Comparison of ENCODE assay signal across 12 cellular contexts in genomic region chr12:111440152-111440551, GRCh38. TPM values are rescaled to one million over a fixed set of nuclear protein-coding genes. Genes with fewer than 3 reads are reported as not detected.
DNase-seq lines count a peak whose midpoint lies in the region; ATAC-seq and TF ChIP-seq lines count a peak whose summit lies in the region.
"Had no signal": no experiment of that assay in that cellular context is flagged by ENCODE, and none has a peak within 500 bp of the region (broad histone marks: within the 10 kb centered on the region; RNA-seq: fewer than 3 reads in every experiment).

No MANE protein-coding gene starts in this region.

- TF ChIP-seq CTCF in testis (IDR thresholded peaks at IDR 0.05) = no peak

- H3K27me3 Mint-ChIP-seq in activated CD8-positive, alpha-beta T cell treated with anti-CD3 and anti-CD28 coated beads, Interleukin-2, amount 10 ng/mL, durations not matched to agents 7 days and 5 days (ENCODE audit: low read depth) = no peaks in the 10 kb centered on the region
- peaks cover 22 to 40% (median 26%) of the 10 kb centered on the region in 3 donors for H3K27me3 Mint-ChIP-seq in immature natural killer cell (ENCODE audit: low read depth in 3 of 3)
- H3K27me3 Mint-ChIP-seq: activated CD4-positive, alpha-beta T cell treated with anti-CD3 and anti-CD28 coated beads, Interleukin-2, amount 10 ng/mL, durations not matched to agents 7 days and 5 days had no signal

- POLR2A ChIA-PET in activated CD8-positive, alpha-beta T cell treated with anti-CD3 and anti-CD28 coated beads, Interleukin-2, amount 10 ng/mL, durations not matched to agents 7 days and 5 days (lab: Charles Lee) = interaction anchor here (0.7 to 1.4 kb wide), 2 partner anchors 11 to 28 kb away, joined by 3 to 5 read pairs; no protein-coding TSS in a partner anchor

- no peaks in the 10 kb centered on the region for H3K9me3 Mint-ChIP-seq in activated CD8-positive, alpha-beta T cell treated with anti-CD3 and anti-CD28 coated beads, Interleukin-2, amount 10 ng/mL, durations not matched to agents 7 days and 5 days (ENCODE audit: insufficient read depth)
- H3K9me3 Mint-ChIP-seq in immature natural killer cell = no peaks in the 10 kb centered on the region
- H3K9me3 Mint-ChIP-seq: activated CD4-positive, alpha-beta T cell treated with anti-CD3 and anti-CD28 coated beads, Interleukin-2, amount 10 ng/mL, durations not matched to agents 7 days and 5 days had no signal

- CTCF ChIA-PET in activated CD8-positive, alpha-beta T cell treated with anti-CD3 and anti-CD28 coated beads, Interleukin-2, amount 10 ng/mL, durations not matched to agents 7 days and 5 days (lab: Charles Lee) = interaction anchor here (1.2 to 28.2 kb wide), 2 partner anchors 12 to 36 kb away, joined by 5 to 1088 read pairs; partner anchors contain the start of gene SH2B3

- 59 to 73% methylated on average over 8 of the region's 8 CpGs for WGBS in testis, 2 donors

- no peaks in the 10 kb centered on the region for H3K27me3 ChIP-seq in testis
- H3K27me3 ChIP-seq: ascending aorta had no signal

- H3K4me3 ChIP-seq in testis = no peak overlapping the region
- H3K4me3 ChIP-seq: ascending aorta had no signal

- H3K9me3 ChIP-seq in testis = no peaks in the 10 kb centered on the region
- H3K9me3 ChIP-seq: ascending aorta had no signal

- no peak for TF ChIP-seq POLR2A in testis (IDR thresholded peaks at IDR 0.05)

- H3K4me1 ChIP-seq in testis = peaks cover 15% of the 10 kb centered on the region

- no peak overlapping the region for H3K4me3 Mint-ChIP-seq in activated CD8-positive, alpha-beta T cell treated with anti-CD3 and anti-CD28 coated beads, Interleukin-2, amount 10 ng/mL, durations not matched to agents 7 days and 5 days
- peak overlapping the region; percentile 45 to 72 (median 52) for H3K4me3 Mint-ChIP-seq in immature natural killer cell
- H3K4me3 Mint-ChIP-seq: activated CD4-positive, alpha-beta T cell treated with anti-CD3 and anti-CD28 coated beads, Interleukin-2, amount 10 ng/mL, durations not matched to agents 7 days and 5 days had no signal

- no peak for ATAC-seq in activated CD8-positive, alpha-beta T cell treated with anti-CD3 and anti-CD28 coated beads, Interleukin-2, amount 10 ng/mL, durations not matched to agents 7 days and 5 days
- ATAC-seq in GM19351 (IDR thresholded peaks at IDR 0.05; ENCODE audit: unreplicated experiment) = no peak
- ATAC-seq: HCT116 had no signal

- intact Hi-C loops in testis (cut with DNase I; ENCODE audit: low total_unique reads) = no loop called here

- H3K36me3 Mint-ChIP-seq in activated CD8-positive, alpha-beta T cell treated with anti-CD3 and anti-CD28 coated beads, Interleukin-2, amount 10 ng/mL, durations not matched to agents 7 days and 5 days (ENCODE audit: low read depth) = peaks cover 52% of the 10 kb centered on the region
- peaks cover 4 to 8% (median 5%) of the 10 kb centered on the region in 3 donors for H3K36me3 Mint-ChIP-seq in immature natural killer cell

- H3K27ac Mint-ChIP-seq in activated CD8-positive, alpha-beta T cell treated with anti-CD3 and anti-CD28 coated beads, Interleukin-2, amount 10 ng/mL, durations not matched to agents 7 days and 5 days = peak overlapping the region; percentile 73
- H3K27ac Mint-ChIP-seq in immature natural killer cell = peak overlapping the region; percentile 79 to 99 (median 95)
- H3K27ac Mint-ChIP-seq: activated CD4-positive, alpha-beta T cell treated with anti-CD3 and anti-CD28 coated beads, Interleukin-2, amount 10 ng/mL, durations not matched to agents 7 days and 5 days had no signal

- peak overlapping the region; percentile 44 to 64 for H3K27ac ChIP-seq in testis

- no peaks in the 10 kb centered on the region for H3K36me3 ChIP-seq in testis (ENCODE audit: low read depth, missing control alignments)

- H3K4me1 Mint-ChIP-seq in activated CD8-positive, alpha-beta T cell treated with anti-CD3 and anti-CD28 coated beads, Interleukin-2, amount 10 ng/mL, durations not matched to agents 7 days and 5 days (ENCODE audit: low read depth) = peaks cover 98% of the 10 kb centered on the region
- H3K4me1 Mint-ChIP-seq in immature natural killer cell = peaks cover 98 to 99% of the 10 kb centered on the region in 2 donors

- peak; percentile 49 for DNase-seq in activated effector memory CD4-positive, alpha-beta T cell treated with anti-CD3 and anti-CD28 coated beads, Interleukin-2, amount 50 U/mL, for 16 hours
- no peak for DNase-seq in activated effector memory CD4-positive, alpha-beta T cell treated with Interleukin-2 at 50 U/mL for 16 hours
- no peak for DNase-seq in activated CD8-positive, alpha-beta T cell treated with anti-CD3 and anti-CD28 coated beads, Interleukin-2, amount 10 ng/mL, durations not matched to agents 7 days and 5 days
- DNase-seq in immature natural killer cell (no peak), testis (no peak), NCI-H446 treated with DMSO at 0.1 percent for 48 hours (lab: John Stamatoyannopoulos, UW) (no peak), anterior cingulate cortex (lab: John Stamatoyannopoulos, UW) (no peak)
- DNase-seq: activated CD4-positive, alpha-beta T cell treated with anti-CD3 and anti-CD28 coated beads, Interleukin-2, amount 10 ng/mL, durations not matched to agents 7 days and 5 days; KBM-7 had no signal

RNA-seq across cellular contexts. Expression of gene SH2B3, which starts 34.4 kb away (rescaled TPM):
- total RNA-seq in activated CD8-positive, alpha-beta T cell treated with anti-CD3 and anti-CD28 coated beads, Interleukin-2, amount 10 ng/mL, durations not matched to agents 7 days and 5 days = 10 to 100 TPM; 49.9 to 50.9 TPM
- 10 to 100 TPM in 1 of 3 donors, 1 to 10 TPM in 1, under 1 TPM in 1; 0.08 to 13.5 (median 5.3) TPM for polyA plus RNA-seq in immature natural killer cell
- 10 to 100 TPM; 36.9 to 38.1 TPM for total RNA-seq in testis
- 22.0 TPM for polyA plus RNA-seq in testis (ENCODE audit: insufficient read depth, low read depth, low replicate concordance)
